ENCODE assay signal across 15 cellular contexts in the genomic region with DNA sequence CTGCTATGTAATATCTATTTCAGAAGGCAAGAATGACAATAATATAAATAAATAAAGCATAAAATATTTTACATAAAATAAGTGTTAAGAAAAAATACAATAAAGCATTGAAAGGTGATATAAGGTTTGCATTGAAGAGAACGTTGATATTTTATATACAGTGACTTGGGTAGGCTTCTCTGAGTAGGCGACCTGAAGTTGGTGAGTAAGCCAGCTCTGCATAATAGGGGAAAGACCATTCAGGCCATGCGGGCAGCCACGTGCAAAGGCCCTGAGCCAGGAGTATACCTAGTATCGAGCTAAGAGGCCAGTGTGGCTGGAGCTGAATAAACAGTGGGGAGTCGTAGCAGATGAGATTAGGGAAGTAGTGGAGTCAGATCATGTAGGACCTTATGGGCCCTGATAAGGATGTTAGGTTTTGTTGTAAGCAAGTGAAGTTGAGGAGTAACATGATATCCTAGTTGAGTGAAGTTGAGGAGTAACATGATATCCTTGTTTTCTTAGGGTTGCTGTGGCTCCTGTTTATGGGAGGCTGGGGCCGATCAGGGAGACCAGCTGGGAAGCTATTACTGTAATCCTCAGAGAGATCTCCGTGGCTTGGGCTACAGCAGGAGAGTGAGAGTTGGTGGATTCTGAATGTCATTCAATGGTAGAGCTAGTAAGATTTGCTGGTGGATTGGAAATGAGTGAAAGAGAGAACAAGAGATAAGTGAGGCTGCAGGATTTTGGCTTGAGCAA. TPM values are rescaled to one million over a fixed set of nuclear protein-coding genes. Genes with fewer than 3 reads are reported as not detected.
A peak's percentile ranks its signal among the peaks of the same experiment; 100 is the strongest.
DNase-seq lines count a peak whose midpoint lies in the region; ATAC-seq and TF ChIP-seq lines count a peak whose summit lies in the region.
"Had no signal": no experiment of that assay in that cellular context is flagged by ENCODE, and none has a peak within 500 bp of the region (broad histone marks: within the 10 kb centered on the region; RNA-seq: fewer than 3 reads in every experiment).

No MANE protein-coding gene starts in this region.

- DNase-seq in DMS79 treated with DMSO at 0.1 percent for 48 hours (lab: John Stamatoyannopoulos, UW) (peak; percentile 86), NCI-H2029 treated with DMSO at 0.1 percent for 48 hours (lab: John Stamatoyannopoulos, UW) (peak; percentile 48), astrocyte of the hippocampus (ENCODE audit: low read depth, low spot score) (peak; percentile 50), mesothelial cell of epicardium (ENCODE audit: low spot score in 2 of 2, unreplicated experiment in 2 of 2) (no peak), transverse colon (no peak), T-cell (no peak)
- DNase-seq: activated CD4-positive, alpha-beta T cell treated with anti-CD3 and anti-CD28 coated beads, Interleukin-2, amount 50 U/mL, for 1 hour; CD8-positive, alpha-beta T cell; colonic mucosa; SIG-M5 had no signal

- no peaks in the 10 kb centered on the region for H3K36me3 ChIP-seq in transverse colon
- H3K36me3 ChIP-seq: colonic mucosa, gastroesophageal sphincter, thoracic aorta had no signal

- H3K36me3 Mint-ChIP-seq in mesothelial cell of epicardium (peaks cover 18% of the 10 kb centered on the region), T-cell (no peaks in the 10 kb centered on the region)
- H3K36me3 Mint-ChIP-seq: CD8-positive, alpha-beta T cell had no signal

- H3K4me1 ChIP-seq in transverse colon, result no peaks in the 10 kb centered on the region
- H3K4me1 ChIP-seq: colonic mucosa, gastroesophageal sphincter had no signal

- H3K9me3 ChIP-seq in transverse colon, result no peaks in the 10 kb centered on the region
- H3K9me3 ChIP-seq: colonic mucosa, gastroesophageal sphincter, thoracic aorta had no signal

- CTCF ChIA-PET in T-cell (lab: Charles Lee), result no interaction called here

- TF ChIP-seq EP300 in transverse colon (IDR thresholded peaks at IDR 0.05; ENCODE audit: low read depth), result no peak

- no peaks in the 10 kb centered on the region for H3K27me3 ChIP-seq in transverse colon
- H3K27me3 ChIP-seq: colonic mucosa, gastroesophageal sphincter had no signal

- intact Hi-C loops in transverse colon (cut with DNase I; ENCODE audit: low total_unique reads), result no loop called here

- WGBS in transverse colon (ENCODE audit: low coverage in 1 of 2), 2 donors, result 74 to 83% methylated on average over 7 to 8 of the region's 8 CpGs

- no peaks in the 10 kb centered on the region for H3K27me3 Mint-ChIP-seq in mesothelial cell of epicardium (ENCODE audit: low read depth)
- peaks cover 15 to 19% of the 10 kb centered on the region in 2 donors for H3K27me3 Mint-ChIP-seq in T-cell

- H3K4me3 ChIP-seq in transverse colon, result no peak overlapping the region
- H3K4me3 ChIP-seq: colonic mucosa, gastroesophageal sphincter, GM12878, thoracic aorta had no signal

- TF ChIP-seq CTCF in mesothelial cell of epicardium (IDR thresholded peaks at IDR 0.05; ENCODE audit: unreplicated experiment) (no peak), transverse colon (IDR thresholded peaks at IDR 0.05) (no peak)

- no peak for TF ChIP-seq POLR2A in transverse colon (IDR thresholded peaks at IDR 0.05)

- ATAC-seq in GM19395 (IDR thresholded peaks at IDR 0.05; ENCODE audit: unreplicated experiment) (no peak), GM19328 (IDR thresholded peaks at IDR 0.05; ENCODE audit: unreplicated experiment) (no peak), T-cell (replicated peaks in 1 of 4) (no peak)
- ATAC-seq: CD8-positive, alpha-beta T cell; gastroesophageal sphincter; GM12878 had no signal

- H3K27ac Mint-ChIP-seq in mesothelial cell of epicardium (peak overlapping the region; percentile 27), T-cell (no peak overlapping the region)
- H3K27ac Mint-ChIP-seq: CD8-positive, alpha-beta T cell had no signal

- H3K4me1 Mint-ChIP-seq in mesothelial cell of epicardium, result peaks cover 16% of the 10 kb centered on the region
- H3K4me1 Mint-ChIP-seq in T-cell, result peaks cover 0 to 4% (median 0%) of the 10 kb centered on the region in 3 donors

- H3K4me3 Mint-ChIP-seq in mesothelial cell of epicardium (no peak overlapping the region), T-cell (no peak overlapping the region)
- H3K4me3 Mint-ChIP-seq: CD8-positive, alpha-beta T cell had no signal

- H3K9me3 Mint-ChIP-seq in mesothelial cell of epicardium (peaks cover 9% of the 10 kb centered on the region), T-cell (peaks cover 0 to 11% (median 0%) of the 10 kb centered on the region in 3 donors)

- POLR2A ChIA-PET in T-cell (lab: Charles Lee), result no interaction called here

- in situ Hi-C loops in transverse colon (cut with MboI; ENCODE audit: low pct_ligation_motif_present in 1 of 4, low pct_unique_long_range_greater_than_20kb in 1 of 4, low sequenced_read_pairs in 3 of 4), result no loop called here

- H3K27ac ChIP-seq in transverse colon, result no peak overlapping the region
- H3K27ac ChIP-seq: colonic mucosa, gastroesophageal sphincter, thoracic aorta had no signal

RNA-seq across cellular contexts. Expression of a gene that starts 22.0 kb away (rescaled TPM):
- total RNA-seq in mesothelial cell of epicardium (13.1 to 14.9 TPM (median 14.6 TPM) in 3 replicates), transverse colon (10 to 100 TPM in 3 of 4 donors, 1 to 10 TPM in 1; 1.2 to 25.7 (median 21.7) TPM), T-cell (under 1 TPM in 3 of 5 donors, not detected in 2; 0.26 to 0.76 (median 0.36) TPM)
- total RNA-seq: CD8-positive, alpha-beta T cell had no signal

Comparison
In these comparisons a context has a peak if more than half of its experiments do, and no peak if none do; other contexts are left out.
1. DNase-seq: peak in DMS79 treated with DMSO at 0.1 percent for 48 hours (single experiment), NCI-H2029 treated with DMSO at 0.1 percent for 48 hours (single experiment) and astrocyte of the hippocampus (single experiment); none in mesothelial cell of epicardium (0 of 2), transverse colon (single experiment) and T-cell (0 of 34).